In the genomic region with DNA sequence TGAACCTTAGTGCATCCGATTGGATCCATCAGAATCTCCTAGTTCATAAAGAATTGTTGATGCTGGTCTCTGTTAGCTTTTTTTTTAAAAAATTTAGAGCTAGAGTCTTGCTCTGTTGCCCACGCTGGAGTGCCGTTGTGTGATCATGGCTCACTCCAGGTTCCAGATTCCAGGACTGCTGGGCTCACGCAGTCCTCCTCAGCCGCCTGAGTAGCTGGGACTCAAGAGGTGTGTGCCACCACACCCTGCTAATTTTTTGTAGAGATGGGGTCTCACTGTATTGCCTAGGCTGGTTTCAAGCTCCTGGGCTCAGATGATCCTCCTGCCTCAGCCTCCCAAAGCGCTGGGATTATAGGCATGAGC, we compare ENCODE assay signal across 1 cellular context.
TF ChIP-seq lines count a peak whose summit lies in the region.

No MANE protein-coding gene starts in this region.

TF ChIP-seq in A549, 52 proteins besides CTCF, POLR2A, EP300 and RAD21 (continued from another document):
- no peak for TF ChIP-seq REST (IDR thresholded peaks at IDR 0.05)
